In the genomic region with DNA sequence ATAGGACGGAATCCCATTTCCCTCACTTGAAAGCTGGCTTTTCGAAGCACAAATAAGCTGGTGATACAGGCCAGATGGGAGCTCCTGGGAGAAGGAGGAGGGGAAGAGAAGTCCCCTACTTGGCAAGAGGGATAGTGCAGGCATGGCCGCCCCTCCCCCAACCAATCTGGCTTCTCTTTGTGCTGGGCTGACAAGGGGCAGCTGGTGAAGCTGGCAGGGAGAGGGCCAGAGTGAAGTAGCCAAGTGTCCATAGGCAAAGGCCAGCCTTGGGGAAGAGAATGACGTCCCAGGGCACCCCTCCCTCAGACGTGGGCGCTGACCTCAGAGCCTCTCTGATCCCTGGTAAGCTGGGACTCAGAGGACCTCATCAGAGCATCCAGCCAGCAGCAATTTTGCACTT, we compare ENCODE assay signal across 16 cellular contexts.
DNase-seq lines count a peak whose midpoint lies in the region; ATAC-seq and TF ChIP-seq lines count a peak whose summit lies in the region.
"Had no signal": no experiment of that assay in that cellular context is flagged by ENCODE, and none has a peak within 500 bp of the region (broad histone marks: within the 10 kb centered on the region; RNA-seq: fewer than 3 reads in every experiment).

No MANE protein-coding gene starts in this region.

- peaks cover 0 to 23% of the 10 kb centered on the region in 2 donors for H3K27me3 ChIP-seq in tibial artery
- H3K27me3 ChIP-seq: ascending aorta, SJSA1 had no signal

- peaks cover 16% of the 10 kb centered on the region for H3K9me3 Mint-ChIP-seq in nephron progenitor cell
- H3K9me3 Mint-ChIP-seq in activated CD8-positive, alpha-beta T cell treated with anti-CD3 and anti-CD28 coated beads, Interleukin-2, amount 10 ng/mL, durations not matched to agents 7 days and 5 days (ENCODE audit: insufficient read depth): peaks cover 5% of the 10 kb centered on the region
- H3K9me3 Mint-ChIP-seq: effector memory CD8-positive, alpha-beta T cell; memory B cell had no signal

- intact Hi-C loops in tibial artery (cut with DNase I; ENCODE audit: low total_unique reads): no loop called here

- no peak for ATAC-seq in HG03432 (IDR thresholded peaks at IDR 0.05; ENCODE audit: unreplicated experiment)
- no peak for ATAC-seq in activated CD8-positive, alpha-beta T cell treated with anti-CD3 and anti-CD28 coated beads, Interleukin-2, amount 10 ng/mL, durations not matched to agents 7 days and 5 days
- ATAC-seq: effector memory CD8-positive, alpha-beta T cell; stimulated activated naive CD8-positive, alpha-beta T cell treated with anti-CD3 and anti-CD28 coated beads, Interleukin-15, Interleukin-2, amounts not matched to agents 100 U/mL and 50 U/mL, for 24 hours had no signal

- H3K36me3 ChIP-seq in tibial artery: no peaks in the 10 kb centered on the region
- H3K36me3 ChIP-seq: ascending aorta, SJSA1 had no signal

- H3K36me3 Mint-ChIP-seq in nephron progenitor cell (ENCODE audit: low read depth): no peaks in the 10 kb centered on the region
- peaks cover 3% of the 10 kb centered on the region for H3K36me3 Mint-ChIP-seq in activated CD8-positive, alpha-beta T cell treated with anti-CD3 and anti-CD28 coated beads, Interleukin-2, amount 10 ng/mL, durations not matched to agents 7 days and 5 days (ENCODE audit: low read depth)
- H3K36me3 Mint-ChIP-seq: memory B cell had no signal

- DNase-seq in G401 (ENCODE audit: low spot score) (peak; percentile 97), NCI-H524 treated with DMSO at 0.1 percent for 48 hours (lab: John Stamatoyannopoulos, UW) (peak; percentile 98), globus pallidus (ENCODE audit: low spot score) (peak; percentile 92), nephron progenitor cell (peak; percentile 20), tibial artery (no peak)
- DNase-seq in stimulated activated CD4-positive, alpha-beta T cell treated with anti-CD3 and anti-CD28 coated beads, Interleukin-2, amount 100 ng/mL, for 48 hours: no peak
- DNase-seq in activated CD8-positive, alpha-beta T cell treated with anti-CD3 and anti-CD28 coated beads, Interleukin-2, amount 10 ng/mL, durations not matched to agents 7 days and 5 days: no peak
- DNase-seq: DMS79; effector memory CD8-positive, alpha-beta T cell; NK-92 treated with Interleukin-12 subunit alpha and Interleukin-12 subunit beta, amount 100 ng/mL, for 24 hours; stimulated activated naive CD8-positive, alpha-beta T cell treated with anti-CD3 and anti-CD28 coated beads, Interleukin-15, Interleukin-2, amounts not matched to agents 100 U/mL and 50 U/mL, for 24 hours had no signal

- no peak overlapping the region for H3K4me3 Mint-ChIP-seq in nephron progenitor cell
- H3K4me3 Mint-ChIP-seq in activated CD8-positive, alpha-beta T cell treated with anti-CD3 and anti-CD28 coated beads, Interleukin-2, amount 10 ng/mL, durations not matched to agents 7 days and 5 days: no peak overlapping the region
- H3K4me3 Mint-ChIP-seq: effector memory CD8-positive, alpha-beta T cell; memory B cell had no signal

- no peak for TF ChIP-seq CTCF in nephron progenitor cell (IDR thresholded peaks at IDR 0.05)
- no peak for TF ChIP-seq CTCF in tibial artery (IDR thresholded peaks at IDR 0.05)

- H3K4me1 Mint-ChIP-seq in nephron progenitor cell: peaks cover 14% of the 10 kb centered on the region
- no peaks in the 10 kb centered on the region for H3K4me1 Mint-ChIP-seq in activated CD8-positive, alpha-beta T cell treated with anti-CD3 and anti-CD28 coated beads, Interleukin-2, amount 10 ng/mL, durations not matched to agents 7 days and 5 days (ENCODE audit: low read depth)
- H3K4me1 Mint-ChIP-seq: memory B cell had no signal

- POLR2A ChIA-PET in activated CD8-positive, alpha-beta T cell treated with anti-CD3 and anti-CD28 coated beads, Interleukin-2, amount 10 ng/mL, durations not matched to agents 7 days and 5 days (lab: Charles Lee): no interaction called here

- H3K4me3 ChIP-seq in tibial artery: no peak overlapping the region
- H3K4me3 ChIP-seq: ascending aorta, SJSA1 had no signal

- H3K27ac ChIP-seq in tibial artery: no peak overlapping the region
- H3K27ac ChIP-seq: ascending aorta, SJSA1, VCaP had no signal

- CTCF ChIA-PET in activated CD8-positive, alpha-beta T cell treated with anti-CD3 and anti-CD28 coated beads, Interleukin-2, amount 10 ng/mL, durations not matched to agents 7 days and 5 days (lab: Charles Lee): interaction anchor here (1.0 kb wide), 1 partner anchor 127 kb away, joined by 3 read pairs; no protein-coding TSS in a partner anchor

- in situ Hi-C loops in G401 (cut with HindIII; ENCODE audit: low sequenced_read_pairs): no loop called here

- H3K27me3 Mint-ChIP-seq in nephron progenitor cell (ENCODE audit: low read depth, poor library complexity): peaks cover 6% of the 10 kb centered on the region
- peaks cover 13% of the 10 kb centered on the region for H3K27me3 Mint-ChIP-seq in activated CD8-positive, alpha-beta T cell treated with anti-CD3 and anti-CD28 coated beads, Interleukin-2, amount 10 ng/mL, durations not matched to agents 7 days and 5 days (ENCODE audit: low read depth)

- no peak overlapping the region for H3K27ac Mint-ChIP-seq in nephron progenitor cell
- H3K27ac Mint-ChIP-seq in activated CD8-positive, alpha-beta T cell treated with anti-CD3 and anti-CD28 coated beads, Interleukin-2, amount 10 ng/mL, durations not matched to agents 7 days and 5 days: no peak overlapping the region
- H3K27ac Mint-ChIP-seq: effector memory CD8-positive, alpha-beta T cell; memory B cell had no signal

- H3K9me3 ChIP-seq in tibial artery: no peaks in the 10 kb centered on the region
- H3K9me3 ChIP-seq: ascending aorta, SJSA1 had no signal

- H3K4me1 ChIP-seq in tibial artery: no peaks in the 10 kb centered on the region
- H3K4me1 ChIP-seq: ascending aorta, SJSA1 had no signal

Comparison
In these comparisons a context has a peak if more than half of its experiments do, and no peak if none do; other contexts are left out.
1. DNase-seq: peak in G401 (single experiment), NCI-H524 treated with DMSO at 0.1 percent for 48 hours (single experiment), globus pallidus (single experiment) and nephron progenitor cell (single experiment); none in stimulated activated CD4-positive, alpha-beta T cell treated with anti-CD3 and anti-CD28 coated beads, Interleukin-2, amount 100 ng/mL, for 48 hours (0 of 2), activated CD8-positive, alpha-beta T cell treated with anti-CD3 and anti-CD28 coated beads, Interleukin-2, amount 10 ng/mL, durations not matched to agents 7 days and 5 days (single experiment) and tibial artery (0 of 2).